In the genomic region with DNA sequence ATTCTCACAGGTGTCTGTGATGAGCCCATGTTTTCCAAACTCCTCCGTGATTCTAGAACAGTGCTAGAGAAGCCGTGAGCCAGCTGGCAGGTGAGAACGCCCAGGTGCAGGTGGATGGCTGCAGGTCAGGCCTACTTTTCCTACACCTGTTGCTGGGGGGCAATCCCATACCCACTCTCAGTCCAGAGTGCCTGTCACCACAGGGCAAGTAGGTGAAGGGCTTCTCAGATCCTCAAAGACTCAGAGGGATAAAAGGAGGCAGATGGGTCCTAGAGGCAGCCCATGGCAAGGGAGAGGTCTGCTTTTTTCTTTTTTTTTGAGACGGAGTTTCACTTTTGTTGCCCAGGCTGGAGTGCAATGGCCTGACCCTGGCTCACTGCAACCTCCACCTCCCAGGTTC, we compare ENCODE assay signal across 13 cellular contexts. TPM values are rescaled to one million over a fixed set of nuclear protein-coding genes. Genes with fewer than 3 reads are reported as not detected.
A peak's percentile ranks its signal among the peaks of the same experiment; 100 is the strongest.
DNase-seq lines count a peak whose midpoint lies in the region; ATAC-seq and TF ChIP-seq lines count a peak whose summit lies in the region.
"Had no signal": no experiment of that assay in that cellular context is flagged by ENCODE, and none has a peak within 500 bp of the region (broad histone marks: within the 10 kb centered on the region; RNA-seq: fewer than 3 reads in every experiment).

No MANE protein-coding gene starts in this region.

- H3K9me3 ChIP-seq in thoracic aorta (no peaks in the 10 kb centered on the region), gastroesophageal sphincter (no peaks in the 10 kb centered on the region), mucosa of descending colon (no peaks in the 10 kb centered on the region)
- H3K9me3 ChIP-seq: transverse colon had no signal

- H3K36me3 ChIP-seq in thoracic aorta (no peaks in the 10 kb centered on the region), gastroesophageal sphincter (no peaks in the 10 kb centered on the region), mucosa of descending colon (ENCODE audit: low read depth) (no peaks in the 10 kb centered on the region)
- H3K36me3 ChIP-seq: transverse colon had no signal

- peaks cover 9% of the 10 kb centered on the region for H3K4me1 Mint-ChIP-seq in activated naive CD8-positive, alpha-beta T cell (ENCODE audit: low read depth)
- peaks cover 7% of the 10 kb centered on the region for H3K4me1 Mint-ChIP-seq in activated naive CD8-positive, alpha-beta T cell treated with anti-CD3 and anti-CD28 coated beads for 36 hours

- in situ Hi-C loops in astrocyte of the cerebellum (cut with HindIII; ENCODE audit: low sequenced_read_pairs): no loop called here

- H3K4me1 ChIP-seq in thoracic aorta (ENCODE audit: control insufficient read depth in 1 of 2, low read depth in 2 of 2) (peaks cover 16 to 30% of the 10 kb centered on the region in 2 donors), gastroesophageal sphincter (peaks cover 0 to 39% (median 9%) of the 10 kb centered on the region in 3 donors), mucosa of descending colon (ENCODE audit: low read depth) (peaks cover 20% of the 10 kb centered on the region)

- no CpG with 5 or more reads among the region's 4 CpGs for WGBS in gastroesophageal sphincter (ENCODE audit: low coverage in 1 of 2), 2 donors

- H3K27me3 ChIP-seq in thoracic aorta (replicated peaks; ENCODE audit: insufficient read depth) (no peaks in the 10 kb centered on the region), gastroesophageal sphincter (peaks cover 22% of the 10 kb centered on the region)

- intact Hi-C loops in mucosa of descending colon (cut with DNase I, micrococcal nuclease): no loop called here

- peak overlapping the region; percentile 71 for H3K4me3 ChIP-seq in astrocyte of the cerebellum (ENCODE audit: low read depth, low read length)
- H3K4me3 ChIP-seq in iPS-11a (ENCODE audit: low read depth, low read length): peak overlapping the region; percentile 75
- peak overlapping the region; percentile 97 for H3K4me3 ChIP-seq in thoracic aorta
- H3K4me3 ChIP-seq in gastroesophageal sphincter: peak overlapping the region in 1 of 2 donors; percentile 79
- no peak overlapping the region for H3K4me3 ChIP-seq in mucosa of descending colon

- no peak for TF ChIP-seq EP300 in gastroesophageal sphincter (IDR thresholded peaks at IDR 0.05)

- ATAC-seq in thoracic aorta (ENCODE audit: insufficient number of reproducible peaks, low FRiP score, low read depth) (no peak), gastroesophageal sphincter (no peak), mucosa of descending colon (no peak)

- no peak for TF ChIP-seq POLR2A in gastroesophageal sphincter (IDR thresholded peaks at IDR 0.05)

- H3K36me3 Mint-ChIP-seq in activated naive CD8-positive, alpha-beta T cell: no peaks in the 10 kb centered on the region
- H3K36me3 Mint-ChIP-seq in activated naive CD8-positive, alpha-beta T cell treated with anti-CD3 and anti-CD28 coated beads for 36 hours: no peaks in the 10 kb centered on the region
- H3K36me3 Mint-ChIP-seq: CD4-positive, CD25-positive, alpha-beta regulatory T cell had no signal

- DNase-seq in activated naive CD8-positive, alpha-beta T cell treated with anti-CD3 and anti-CD28 coated beads for 36 hours: no peak
- DNase-seq in astrocyte of the cerebellum (ENCODE audit: low read depth) (no peak), thoracic aorta (ENCODE audit: low spot score) (no peak), mucosa of descending colon (no peak), ureter (ENCODE audit: low spot score) (no peak)
- DNase-seq: activated effector memory CD4-positive, alpha-beta T cell treated with Interleukin-2 at 50 U/mL for 16 hours; CD4-positive, CD25-positive, alpha-beta regulatory T cell; NCI-H1694 treated with DMSO at 0.1 percent for 48 hours; occipital lobe; transverse colon had no signal

- no peak overlapping the region for H3K27ac ChIP-seq in thoracic aorta
- H3K27ac ChIP-seq in gastroesophageal sphincter: no peak overlapping the region
- H3K27ac ChIP-seq: transverse colon had no signal

- TF ChIP-seq CTCF in astrocyte of the cerebellum (IDR thresholded peaks at IDR 0.05; ENCODE audit: low read depth, low read length, missing control alignments) (no peak), thoracic aorta (IDR thresholded peaks at IDR 0.05) (no peak), gastroesophageal sphincter (IDR thresholded peaks at IDR 0.05) (no peak), mucosa of descending colon (IDR thresholded peaks at IDR 0.05) (no peak)

- peak overlapping the region; percentile 17 for H3K4me3 Mint-ChIP-seq in activated naive CD8-positive, alpha-beta T cell
- H3K4me3 Mint-ChIP-seq in activated naive CD8-positive, alpha-beta T cell treated with anti-CD3 and anti-CD28 coated beads for 36 hours: no peak overlapping the region

- no peaks in the 10 kb centered on the region for H3K9me3 Mint-ChIP-seq in activated naive CD8-positive, alpha-beta T cell (ENCODE audit: low read depth)
- no peaks in the 10 kb centered on the region for H3K9me3 Mint-ChIP-seq in activated naive CD8-positive, alpha-beta T cell treated with anti-CD3 and anti-CD28 coated beads for 36 hours

- H3K27ac Mint-ChIP-seq in activated naive CD8-positive, alpha-beta T cell: no peak overlapping the region
- no peak overlapping the region for H3K27ac Mint-ChIP-seq in activated naive CD8-positive, alpha-beta T cell treated with anti-CD3 and anti-CD28 coated beads for 36 hours
- H3K27ac Mint-ChIP-seq: CD4-positive, CD25-positive, alpha-beta regulatory T cell had no signal

- peaks cover 19% of the 10 kb centered on the region for H3K27me3 Mint-ChIP-seq in activated naive CD8-positive, alpha-beta T cell
- H3K27me3 Mint-ChIP-seq in activated naive CD8-positive, alpha-beta T cell treated with anti-CD3 and anti-CD28 coated beads for 36 hours: peaks cover 32% of the 10 kb centered on the region

RNA-seq across cellular contexts. Expression of gene H6PD, which starts 50.7 kb away (rescaled TPM):
- total RNA-seq in activated naive CD8-positive, alpha-beta T cell treated with anti-CD3 and anti-CD28 coated beads for 36 hours: 1 to 10 TPM; 5.7 to 5.9 TPM
- total RNA-seq in thoracic aorta (10 to 100 TPM; 57.8 to 80.6 TPM), gastroesophageal sphincter (10 to 100 TPM; 27.0 to 62.2 (median 44.0) TPM), mucosa of descending colon (10 to 100 TPM; 27.6 to 35.3 (median 31.9) TPM), ureter (70.7 TPM)

RNA-seq across cellular contexts. Expression of gene GPR157, which starts 55.0 kb away (rescaled TPM):
- total RNA-seq in activated naive CD8-positive, alpha-beta T cell treated with anti-CD3 and anti-CD28 coated beads for 36 hours: 1 to 10 TPM; 2.1 to 2.3 TPM
- total RNA-seq in thoracic aorta (1 to 10 TPM; 5.4 to 7.0 TPM), gastroesophageal sphincter (1 to 10 TPM; 2.8 to 4.4 (median 4.0) TPM), mucosa of descending colon (1 to 10 TPM; 7.0 to 8.7 (median 8.1) TPM), ureter (12.2 TPM)

Comparison
In these comparisons a context has a peak if more than half of its experiments do, and no peak if none do; other contexts are left out.
1. RNA of gene H6PD, which starts 50.7 kb away (total RNA-seq): 57.8 to 80.6 TPM in thoracic aorta, 70.7 TPM in ureter (single experiment), 27.0 to 62.2 TPM in gastroesophageal sphincter and 27.6 to 35.3 TPM in mucosa of descending colon; 5.7 to 5.9 TPM in activated naive CD8-positive, alpha-beta T cell treated with anti-CD3 and anti-CD28 coated beads for 36 hours; every median in the first group is over 4 times any median in the second.